In genomic region chr1:53541263-53541625, GRCh38 we compare ENCODE assay signal across 14 cellular contexts.
DNase-seq lines count a peak whose midpoint lies in the region; ATAC-seq and TF ChIP-seq lines count a peak whose summit lies in the region.
"Had no signal": no experiment of that assay in that cellular context is flagged by ENCODE, and none has a peak within 500 bp of the region (broad histone marks: within the 10 kb centered on the region; RNA-seq: fewer than 3 reads in every experiment).

No MANE protein-coding gene starts in this region.

- ATAC-seq in right cardiac atrium = no peak

- H3K4me3 ChIP-seq in GM23248 (no peak overlapping the region), right cardiac atrium (ENCODE audit: low read length) (no peak overlapping the region), skeletal muscle satellite cell (ENCODE audit: low read length) (peak overlapping the region; percentile 45), H7 (ENCODE audit: insufficient read depth, low read depth, low read length) (no peak overlapping the region)
- H3K4me3 ChIP-seq: BLaER1, GM23338, Peyer's patch had no signal

- H3K27ac Mint-ChIP-seq in type B pancreatic cell = no peak overlapping the region
- H3K27ac Mint-ChIP-seq: GM23338 had no signal

- no peaks in the 10 kb centered on the region for H3K79me2 ChIP-seq in GM23248 (ENCODE audit: insufficient read depth)

- no peaks in the 10 kb centered on the region for H3K36me3 ChIP-seq in GM23248 (ENCODE audit: low read depth)
- H3K36me3 ChIP-seq in skeletal muscle satellite cell (ENCODE audit: insufficient read depth, low read length) = peaks cover 2% of the 10 kb centered on the region
- H3K36me3 ChIP-seq in H7 (replicated peaks; ENCODE audit: control insufficient read depth, insufficient read depth, low read length) = no peaks in the 10 kb centered on the region
- H3K36me3 ChIP-seq: BLaER1, Peyer's patch had no signal

- H3K9me2 ChIP-seq in GM23248 (ENCODE audit: insufficient read depth) = no peaks in the 10 kb centered on the region

- CTCF ChIA-PET in RWPE1 (lab: Yijun Ruan, JAX) = no interaction called here

- H3K36me3 Mint-ChIP-seq in type B pancreatic cell = no peaks in the 10 kb centered on the region
- H3K36me3 Mint-ChIP-seq: CD8-positive, alpha-beta memory T cell had no signal

- peaks cover 33% of the 10 kb centered on the region for H3K4me1 ChIP-seq in GM23248 (ENCODE audit: insufficient read depth)
- no peaks in the 10 kb centered on the region for H3K4me1 ChIP-seq in right cardiac atrium (ENCODE audit: control insufficient read depth, insufficient read depth, low read length)
- H3K4me1 ChIP-seq in skeletal muscle satellite cell (ENCODE audit: control insufficient read depth, insufficient read depth, low read length) = peaks cover 46% of the 10 kb centered on the region
- H3K4me1 ChIP-seq: BLaER1, Peyer's patch had no signal

- peaks cover 25% of the 10 kb centered on the region for H3K4me1 Mint-ChIP-seq in type B pancreatic cell (ENCODE audit: unreplicated experiment)
- H3K4me1 Mint-ChIP-seq: CD8-positive, alpha-beta memory T cell had no signal

- POLR2A ChIA-PET in RWPE1 (lab: Yijun Ruan, JAX; ENCODE audit: low non-redundant PET) = no interaction called here

- H3K9me3 ChIP-seq in GM23248 (ENCODE audit: low read depth) = no peaks in the 10 kb centered on the region
- no peaks in the 10 kb centered on the region for H3K9me3 ChIP-seq in right cardiac atrium (ENCODE audit: control insufficient read depth, low read length)
- no peaks in the 10 kb centered on the region for H3K9me3 ChIP-seq in skeletal muscle satellite cell (replicated peaks; ENCODE audit: low read length)
- H3K9me3 ChIP-seq: BLaER1, Peyer's patch had no signal

- H3K27me3 ChIP-seq in GM23248 (replicated peaks; ENCODE audit: insufficient read depth) (no peaks in the 10 kb centered on the region), right cardiac atrium (ENCODE audit: control insufficient read depth, insufficient read depth) (no peaks in the 10 kb centered on the region), skeletal muscle satellite cell (ENCODE audit: control insufficient read depth, insufficient read depth, low read length) (no peaks in the 10 kb centered on the region), H7 (ENCODE audit: control insufficient read depth, insufficient read depth, low read length) (no peaks in the 10 kb centered on the region)
- H3K27me3 ChIP-seq: BLaER1, Peyer's patch had no signal

- WGBS in GM23248 (ENCODE audit: low coverage in 1 of 2, low lambda C conversion rate in 2 of 2, missing lambda C conversion rate in 2 of 2), 2 experiments = 100% methylated on average over 2 of the region's 2 CpGs
- WGBS in right cardiac atrium = 84% methylated on average over 2 of the region's 2 CpGs

- H3K4me3 Mint-ChIP-seq in type B pancreatic cell = no peak overlapping the region
- H3K4me3 Mint-ChIP-seq: CD8-positive, alpha-beta memory T cell; GM23338 had no signal

- peaks cover 7% of the 10 kb centered on the region for H3K27me3 Mint-ChIP-seq in type B pancreatic cell

- H3K9ac ChIP-seq in GM23248 (peak overlapping the region; percentile 82), skeletal muscle satellite cell (ENCODE audit: low read depth, low read length) (peak overlapping the region; percentile 81)
- H3K9ac ChIP-seq: BLaER1 had no signal

- H3K4me2 ChIP-seq in GM23248 (ENCODE audit: unreplicated experiment) (peak overlapping the region; percentile 70), skeletal muscle satellite cell (ENCODE audit: low read length) (peak overlapping the region; percentile 73)
- H3K4me2 ChIP-seq: BLaER1, GM23338 had no signal

- peaks cover 11% of the 10 kb centered on the region for H3F3A ChIP-seq in GM23248 (ENCODE audit: insufficient read depth)

- 0 out of 2 replicates have a peak overlapping the region, but pooled peaks have one; percentile 76 for H2AFZ ChIP-seq in GM23248
- H2AFZ ChIP-seq: GM23338 had no signal

- in situ Hi-C loops in GM23248 (cut with MboI) = no loop called here

- intact Hi-C loops in right cardiac atrium (cut with DNase I) = no loop called here

- TF ChIP-seq CTCF in RWPE1 (conservative IDR thresholded peaks at IDR 0.05; ENCODE audit: low read depth) (no peak), type B pancreatic cell (conservative IDR thresholded peaks at IDR 0.05) (no peak)

- no peaks in the 10 kb centered on the region for H4K20me1 ChIP-seq in GM23248 (ENCODE audit: insufficient read depth)
- H4K20me1 ChIP-seq: BLaER1 had no signal

- H3K9me3 Mint-ChIP-seq in type B pancreatic cell = no peaks in the 10 kb centered on the region
- H3K9me3 Mint-ChIP-seq: CD8-positive, alpha-beta memory T cell; GM23338 had no signal

- peak overlapping the region; percentile 98 for H3K27ac ChIP-seq in GM23248
- peak overlapping the region; percentile 57; the same call in 1 of the 2 replicates for H3K27ac ChIP-seq in RWPE1
- no peak overlapping the region for H3K27ac ChIP-seq in right cardiac atrium (ENCODE audit: low read length)
- H3K27ac ChIP-seq: BLaER1, Peyer's patch had no signal

- DNase-seq in GM23248 (no peak), RWPE1 (ENCODE audit: low spot score) (no peak), right cardiac atrium (peak in 2 of 3 donors; percentile 5 to 19), type B pancreatic cell (ENCODE audit: extremely low spot score, unreplicated experiment) (no peak), SW480 (ENCODE audit: low spot score) (no peak), H7 (no peak)
- DNase-seq: DMS 273 treated with DMSO at 0.1 percent for 48 hours, NCI-H1417, NCI-H2029 had no signal

Comparison
In these comparisons a context has a peak if more than half of its experiments do, and no peak if none do; other contexts are left out.
1. DNase-seq: peak in right cardiac atrium (2 of 3); none in GM23248 (single experiment), RWPE1 (single experiment), type B pancreatic cell (single experiment), SW480 (single experiment) and H7 (single experiment).